ENCODE assay signal across 1 cellular context in genomic region chr17:18043491-18043890, GRCh38.
TF ChIP-seq lines count a peak whose summit lies in the region.

No MANE protein-coding gene starts in this region.

TF ChIP-seq in H1, 55 proteins besides CTCF, POLR2A, EP300 and RAD21:
- TF ChIP-seq TAF7 (optimal IDR thresholded peaks at IDR 0.05; ENCODE audit: borderline replicate concordance, low read depth, low read length) (no peak), CTBP2 (IDR thresholded peaks at IDR 0.05; ENCODE audit: borderline replicate concordance, insufficient read depth, insufficient read length, low read length) (no peak), TEAD4 (IDR thresholded peaks at IDR 0.05; ENCODE audit: low read depth, low read length) (no peak), SP4 (IDR thresholded peaks at IDR 0.05; ENCODE audit: low read length) (no peak), POLR2AphosphoS5 (IDR thresholded peaks at IDR 0.05; ENCODE audit: low read depth, low read length) (no peak), ASH2L (IDR thresholded peaks at IDR 0.05; ENCODE audit: low read length) (no peak), SIN3A (conservative IDR thresholded peaks at IDR 0.05 in 1 of 2, IDR thresholded peaks at IDR 0.05 in 1 of 2; ENCODE audit: low read depth in 1 of 2, low read length in 2 of 2) (no peak), SUZ12 (IDR thresholded peaks at IDR 0.05; ENCODE audit: low read length) (no peak)
